8 cellular contexts compared by ENCODE assay signal in the genomic region with DNA sequence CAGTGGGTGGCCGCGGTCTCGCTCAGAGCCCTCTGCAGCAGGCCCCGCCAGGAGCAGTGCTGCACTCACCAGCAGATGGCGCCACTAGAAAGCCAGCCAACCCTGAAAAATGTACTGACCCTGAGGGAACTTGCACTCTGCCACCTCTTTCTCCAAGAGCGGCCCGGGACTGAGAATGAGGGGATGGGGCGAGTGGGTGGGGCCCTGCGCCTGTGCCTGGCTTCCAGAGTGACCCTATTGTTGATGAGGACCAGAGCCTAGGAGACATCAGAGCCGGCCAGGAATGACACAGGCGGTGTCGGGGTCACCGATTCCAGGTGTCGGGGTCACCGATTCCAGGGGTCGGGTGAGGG. TPM values are rescaled to one million over a fixed set of nuclear protein-coding genes. Genes with fewer than 3 reads are reported as not detected.
DNase-seq lines count a peak whose midpoint lies in the region; ATAC-seq and TF ChIP-seq lines count a peak whose summit lies in the region.

No MANE protein-coding gene starts in this region.

- ATAC-seq in GM18502 (IDR thresholded peaks at IDR 0.05; ENCODE audit: poor library complexity, unreplicated experiment) (peak; percentile 85), HG03159 (IDR thresholded peaks at IDR 0.05; ENCODE audit: unreplicated experiment) (peak; percentile 83), naive B cell (ENCODE audit: low read depth in 2 of 2) (peak; percentile 71 to 72)
- peak; percentile 69 for ATAC-seq in stimulated activated memory B cell treated with anti-CD40 and anti-IgM and Interleukin-4, amounts not matched to agents 10 μg/mL and 1 μg/mL and 100 μg/mL, for 72 hours

- no peak overlapping the region for H3K27ac ChIP-seq in OCI-LY1 (ENCODE audit: low read depth, low read length, poor library complexity, severe bottlenecking)
- peak overlapping the region; percentile 75 to 87 for H3K27ac ChIP-seq in esophagus (ENCODE audit: low read depth in 2 of 2, low read length in 1 of 2)

- H3K36me3 Mint-ChIP-seq in naive B cell, result no peaks in the 10 kb centered on the region
- no peaks in the 10 kb centered on the region for H3K36me3 Mint-ChIP-seq in stimulated activated memory B cell treated with anti-CD40 and anti-IgM and Interleukin-4, amounts not matched to agents 10 μg/mL and 1 μg/mL and 100 μg/mL, for 72 hours

- WGBS in esophagus, 2 donors, result 31 to 33% methylated on average over 16 of the region's 16 CpGs

- H3K27me3 ChIP-seq in OCI-LY1 (ENCODE audit: insufficient read depth, low read length) (no peaks in the 10 kb centered on the region), esophagus (ENCODE audit: control insufficient read depth in 1 of 2, insufficient read depth in 2 of 2, low read length in 2 of 2) (no peaks in the 10 kb centered on the region)

- peaks cover 0 to 19% (median 0%) of the 10 kb centered on the region in 3 donors for H3K27me3 Mint-ChIP-seq in naive B cell
- H3K27me3 Mint-ChIP-seq in stimulated activated memory B cell treated with anti-CD40 and anti-IgM and Interleukin-4, amounts not matched to agents 10 μg/mL and 1 μg/mL and 100 μg/mL, for 72 hours, result no peaks in the 10 kb centered on the region

- H3K9me3 ChIP-seq in OCI-LY1 (ENCODE audit: low read length) (no peaks in the 10 kb centered on the region), esophagus (ENCODE audit: control insufficient read depth in 2 of 2, insufficient read depth in 1 of 2, low read depth in 1 of 2, low read length in 1 of 2) (no peaks in the 10 kb centered on the region)

- DNase-seq in 8988T (peak; percentile 92), activated T-cell treated with anti-CD3 and anti-CD28 coated beads for 48 hours (ENCODE audit: low read depth) (peak; percentile 64), naive B cell (peak; percentile 45)

- H2AFZ ChIP-seq in OCI-LY1 (ENCODE audit: low read length), result no peak overlapping the region

- peak overlapping the region in 2 of 6 donors; percentile 50 to 77 for H3K27ac Mint-ChIP-seq in naive B cell
- no peak overlapping the region for H3K27ac Mint-ChIP-seq in stimulated activated memory B cell treated with anti-CD40 and anti-IgM and Interleukin-4, amounts not matched to agents 10 μg/mL and 1 μg/mL and 100 μg/mL, for 72 hours

- no peaks in the 10 kb centered on the region for H3K79me2 ChIP-seq in OCI-LY1 (ENCODE audit: insufficient read depth, low read length)

- H3K9me2 ChIP-seq in OCI-LY1 (ENCODE audit: low read depth, low read length), result no peaks in the 10 kb centered on the region

- H3K9me3 Mint-ChIP-seq in naive B cell, result no peaks in the 10 kb centered on the region
- no peaks in the 10 kb centered on the region for H3K9me3 Mint-ChIP-seq in stimulated activated memory B cell treated with anti-CD40 and anti-IgM and Interleukin-4, amounts not matched to agents 10 μg/mL and 1 μg/mL and 100 μg/mL, for 72 hours

- no peaks in the 10 kb centered on the region for H4K20me1 ChIP-seq in OCI-LY1 (ENCODE audit: insufficient read depth, low read length)

- H3F3A ChIP-seq in OCI-LY1 (ENCODE audit: insufficient read depth, low read length), result no peaks in the 10 kb centered on the region

- H3K4me1 ChIP-seq in OCI-LY1 (ENCODE audit: insufficient read depth, low read length, severe bottlenecking), result peaks cover 12% of the 10 kb centered on the region
- peaks cover 0 to 3% of the 10 kb centered on the region in 2 donors for H3K4me1 ChIP-seq in esophagus (ENCODE audit: control insufficient read depth in 2 of 2, insufficient read depth in 2 of 2, low read length in 1 of 2)

- no peaks in the 10 kb centered on the region for H3K36me3 ChIP-seq in OCI-LY1 (ENCODE audit: insufficient read depth, low read length)
- no peaks in the 10 kb centered on the region for H3K36me3 ChIP-seq in esophagus (ENCODE audit: control insufficient read depth in 2 of 2, insufficient read depth in 2 of 2, low read length in 1 of 2)

- H3K4me1 Mint-ChIP-seq in naive B cell, result peaks cover 0 to 8% (median 6%) of the 10 kb centered on the region in 3 donors
- H3K4me1 Mint-ChIP-seq in stimulated activated memory B cell treated with anti-CD40 and anti-IgM and Interleukin-4, amounts not matched to agents 10 μg/mL and 1 μg/mL and 100 μg/mL, for 72 hours, result peaks cover 8% of the 10 kb centered on the region

- no peak overlapping the region for H3K9ac ChIP-seq in OCI-LY1 (ENCODE audit: low read length)

- H3K4me3 Mint-ChIP-seq in naive B cell, result peak overlapping the region in 1 of 8 donors; percentile 80
- H3K4me3 Mint-ChIP-seq in stimulated activated memory B cell treated with anti-CD40 and anti-IgM and Interleukin-4, amounts not matched to agents 10 μg/mL and 1 μg/mL and 100 μg/mL, for 72 hours, result no peak overlapping the region

- TF ChIP-seq CTCF in OCI-LY1 (IDR thresholded peaks at IDR 0.05; ENCODE audit: low read length), result peak; percentile 85

- H3K4me3 ChIP-seq in OCI-LY1 (ENCODE audit: low read depth, low read length, poor library complexity, severe bottlenecking), result no peak overlapping the region
- H3K4me3 ChIP-seq in esophagus (ENCODE audit: low read depth in 1 of 2, low read length in 2 of 2), result no peak overlapping the region

- H3K4me2 ChIP-seq in OCI-LY1 (ENCODE audit: low read length), result no peak overlapping the region

RNA-seq across cellular contexts. Expression of a gene that starts 2.9 kb away (rescaled TPM):
- polyA plus RNA-seq in esophagus (1 to 10 TPM; 1.4 TPM), naive B cell (ENCODE audit: low read depth in 6 of 6) (not detected)

RNA-seq across cellular contexts. Expression of a gene that starts 24.1 kb away (rescaled TPM):
- 1 to 10 TPM; 2.7 to 5.7 TPM for polyA plus RNA-seq in esophagus
- polyA plus RNA-seq in naive B cell (ENCODE audit: low read depth in 6 of 6), result 1 to 10 TPM; 5.4 to 9.2 (median 8.0) TPM

RNA-seq across cellular contexts. Expression of a gene that starts 36.7 kb away (rescaled TPM):
- polyA plus RNA-seq in esophagus, result 10 to 100 TPM; 18.5 to 78.7 TPM
- 1 to 10 TPM in 5 of 6 donors, under 1 TPM in 1; 0.49 to 3.4 (median 2.0) TPM for polyA plus RNA-seq in naive B cell (ENCODE audit: low read depth in 6 of 6)

Comparison
In these comparisons a context has a peak if more than half of its experiments do, and no peak if none do; other contexts are left out.
1. RNA of a gene that starts 36.7 kb away (polyA plus RNA-seq): 18.5 to 78.7 TPM in esophagus; 0.49 to 3.4 TPM in naive B cell; every median in the first group is over 4 times any median in the second.
2. Peak in every context shown above with its lines, with median percentiles within 50 percentile points of each other: DNase-seq and ATAC-seq.